ENCODE assay signal across 1 cellular context in genomic region chr11:34218756-34219155, GRCh38.
A peak's percentile ranks its signal among the peaks of the same experiment; 100 is the strongest.
TF ChIP-seq lines count a peak whose summit lies in the region.
"Not testable (repeated sequence)": the region's sequence is repeated elsewhere in the genome, so short reads cannot be mapped to it uniquely, and the experiment has no call there.

No MANE protein-coding gene starts in this region.

TF ChIP-seq in HepG2, 621 proteins besides CTCF, POLR2A, EP300 and RAD21 (continued from another document):
- not testable (repeated sequence) for TF ChIP-seq FOXP1 (IDR thresholded peaks at IDR 0.05)
- TF ChIP-seq FOXP1 (CRISPR knock-in tag; IDR thresholded peaks at IDR 0.05) (0 out of 2 replicates have a peak, but pooled peaks have one; percentile 34), PAXIP1 (CRISPR knock-in tag; conservative IDR thresholded peaks at IDR 0.05) (0 out of 2 replicates have a peak, but pooled peaks have one; percentile 28), FOXK2 (IDR thresholded peaks at IDR 0.05) (0 out of 2 replicates have a peak, but pooled peaks have one; percentile 34), SOX5 (CRISPR knock-in tag; IDR thresholded peaks at IDR 0.05; ENCODE audit: borderline replicate concordance) (peak; percentile 80; the same call in 1 of the 2 replicates), GATAD2A (CRISPR knock-in tag; IDR thresholded peaks at IDR 0.05) (peak; percentile 40; the same call in 1 of the 2 replicates)
